Comparison of ENCODE assay signal across 25 cellular contexts in the genomic region with DNA sequence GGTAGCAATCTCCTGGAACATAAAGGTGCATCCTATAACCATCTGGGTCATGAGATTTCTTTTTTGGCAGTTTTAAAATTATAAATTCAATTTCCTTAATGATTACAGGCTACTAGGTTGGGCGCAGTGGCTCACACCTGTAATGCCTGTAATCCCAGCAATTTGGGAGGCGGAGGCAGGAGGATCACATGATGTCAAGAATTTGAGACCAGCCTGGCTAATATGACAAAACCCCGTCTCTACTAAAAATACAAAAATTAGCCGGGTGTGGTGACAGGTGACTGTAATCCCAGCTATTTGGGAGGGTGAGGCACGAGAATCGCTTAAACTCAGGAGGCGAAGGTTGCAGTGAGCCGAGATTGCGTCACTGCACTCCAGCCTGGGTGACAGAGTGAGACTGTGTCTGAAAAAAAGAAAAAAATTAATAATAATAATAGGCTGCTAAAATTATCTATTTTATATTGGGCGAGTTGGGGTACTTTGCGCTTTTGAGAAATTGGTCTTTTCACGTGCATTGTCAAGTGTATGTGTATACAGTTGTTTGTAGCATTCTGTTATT.
"Had no signal": no experiment of that assay in that cellular context is flagged by ENCODE, and none has a peak within 500 bp of the region (broad histone marks: within the 10 kb centered on the region; RNA-seq: fewer than 3 reads in every experiment).

No MANE protein-coding gene starts in this region.

- H3K27me3 ChIP-seq: ascending aorta, cardiac muscle cell, foreskin keratinocyte, left lung, right atrium auricular region, spleen, testis, upper lobe of left lung, vagina had no signal

- H3K4me3 Mint-ChIP-seq: activated CD4-positive, alpha-beta T cell treated with anti-CD3 and anti-CD28 coated beads for 36 hours; activated CD8-positive, alpha-beta T cell treated with anti-CD3 and anti-CD28 coated beads, Interleukin-2, amount 10 ng/mL, durations not matched to agents 7 days and 5 days; activated naive CD4-positive, alpha-beta T cell treated with anti-CD3 and anti-CD28 coated beads, Interleukin-2, amount 10 ng/mL, durations not matched to agents 7 days and 5 days; activated naive CD8-positive, alpha-beta T cell treated with anti-CD3 and anti-CD28 coated beads, Interleukin-2, amount 10 ng/mL, durations not matched to agents 7 days and 5 days; brain; natural killer cell treated with Interleukin-12 subunit alpha and Interleukin-12 subunit beta and Interleukin-15 and Interleukin-18, amount 100 ng/mL, for 72 hours; T-helper 2 cell treated with Interferon-gamma antibody and Interleukin-4, amounts not matched to agents 5 μg/mL and 100 μg/mL, for 36 hours had no signal

- ATAC-seq: activated CD4-positive, alpha-beta T cell treated with anti-CD3 and anti-CD28 coated beads for 36 hours; activated CD8-positive, alpha-beta T cell treated with anti-CD3 and anti-CD28 coated beads, Interleukin-2, amount 10 ng/mL, durations not matched to agents 7 days and 5 days; foreskin keratinocyte; left lung; mucosa of descending colon; natural killer cell treated with Interleukin-12 subunit alpha and Interleukin-12 subunit beta and Interleukin-15 and Interleukin-18, amount 100 ng/mL, for 72 hours had no signal

- H3K27ac ChIP-seq: ascending aorta, cardiac muscle cell, foreskin keratinocyte, left lung, right atrium auricular region, spleen, testis, upper lobe of left lung, vagina had no signal

- FAIRE-seq: endothelial cell of umbilical vein had no signal

- H3K36me3 Mint-ChIP-seq: activated naive CD8-positive, alpha-beta T cell treated with anti-CD3 and anti-CD28 coated beads, Interleukin-2, amount 10 ng/mL, durations not matched to agents 7 days and 5 days; brain; natural killer cell treated with Interleukin-12 subunit alpha and Interleukin-12 subunit beta and Interleukin-15 and Interleukin-18, amount 100 ng/mL, for 72 hours had no signal

- DNase-seq: activated CD4-positive, alpha-beta T cell treated with anti-CD3 and anti-CD28 coated beads for 36 hours; activated CD4-positive, CD25-positive, alpha-beta regulatory T cell; activated CD8-positive, alpha-beta T cell treated with anti-CD3 and anti-CD28 coated beads, Interleukin-2, amount 10 ng/mL, durations not matched to agents 7 days and 5 days; activated gamma-delta T cell; activated naive CD4-positive, alpha-beta T cell treated with anti-CD3 and anti-CD28 coated beads, Interleukin-2, amount 10 ng/mL, durations not matched to agents 7 days and 5 days; activated naive CD8-positive, alpha-beta T cell treated with anti-CD3 and anti-CD28 coated beads, Interleukin-2, amount 10 ng/mL, durations not matched to agents 7 days and 5 days; cerebellar nuclear complex; cortex of kidney; foreskin keratinocyte; kidney glomerular epithelial cell; left lung; mucosa of descending colon; spleen; stimulated activated naive CD4-positive, alpha-beta T cell treated with Interleukin-2 at 50 U/mL for 16 hours; T-helper 1 cell; testis; upper lobe of left lung had no signal

- H3K27me3 Mint-ChIP-seq: activated CD4-positive, alpha-beta T cell treated with anti-CD3 and anti-CD28 coated beads for 36 hours; activated naive CD8-positive, alpha-beta T cell treated with anti-CD3 and anti-CD28 coated beads, Interleukin-2, amount 10 ng/mL, durations not matched to agents 7 days and 5 days; natural killer cell treated with Interleukin-12 subunit alpha and Interleukin-12 subunit beta and Interleukin-15 and Interleukin-18, amount 100 ng/mL, for 72 hours had no signal

- H3K9me3 Mint-ChIP-seq: activated naive CD4-positive, alpha-beta T cell treated with anti-CD3 and anti-CD28 coated beads, Interleukin-2, amount 10 ng/mL, durations not matched to agents 7 days and 5 days; activated naive CD8-positive, alpha-beta T cell treated with anti-CD3 and anti-CD28 coated beads, Interleukin-2, amount 10 ng/mL, durations not matched to agents 7 days and 5 days; natural killer cell treated with Interleukin-12 subunit alpha and Interleukin-12 subunit beta and Interleukin-15 and Interleukin-18, amount 100 ng/mL, for 72 hours; T-helper 2 cell treated with Interferon-gamma antibody and Interleukin-4, amounts not matched to agents 5 μg/mL and 100 μg/mL, for 36 hours had no signal

- H3K36me3 ChIP-seq: ascending aorta, cardiac muscle cell, left lung, right atrium auricular region, spleen, upper lobe of left lung, vagina had no signal

- H3K4me3 ChIP-seq: ascending aorta, cardiac muscle cell, left lung, mucosa of descending colon, right atrium auricular region, spleen, testis, upper lobe of left lung, vagina had no signal

- H3K4me1 ChIP-seq: right atrium auricular region, testis had no signal

- H3K9me3 ChIP-seq: ascending aorta, left lung, mucosa of descending colon, right atrium auricular region, spleen, testis, upper lobe of left lung, vagina had no signal

- H3K27ac Mint-ChIP-seq: activated CD4-positive, alpha-beta T cell treated with anti-CD3 and anti-CD28 coated beads for 36 hours; activated CD8-positive, alpha-beta T cell treated with anti-CD3 and anti-CD28 coated beads, Interleukin-2, amount 10 ng/mL, durations not matched to agents 7 days and 5 days; activated naive CD4-positive, alpha-beta T cell treated with anti-CD3 and anti-CD28 coated beads, Interleukin-2, amount 10 ng/mL, durations not matched to agents 7 days and 5 days; activated naive CD8-positive, alpha-beta T cell treated with anti-CD3 and anti-CD28 coated beads, Interleukin-2, amount 10 ng/mL, durations not matched to agents 7 days and 5 days; brain; natural killer cell treated with Interleukin-12 subunit alpha and Interleukin-12 subunit beta and Interleukin-15 and Interleukin-18, amount 100 ng/mL, for 72 hours; T-helper 2 cell treated with Interferon-gamma antibody and Interleukin-4, amounts not matched to agents 5 μg/mL and 100 μg/mL, for 36 hours had no signal
